Comparison of ENCODE assay signal across 10 cellular contexts in genomic region chr1:234863596-234863995, GRCh38.
A peak's percentile ranks its signal among the peaks of the same experiment; 100 is the strongest.
DNase-seq lines count a peak whose midpoint lies in the region; ATAC-seq and TF ChIP-seq lines count a peak whose summit lies in the region.
"Had no signal": no experiment of that assay in that cellular context is flagged by ENCODE, and none has a peak within 500 bp of the region (broad histone marks: within the 10 kb centered on the region; RNA-seq: fewer than 3 reads in every experiment).

No MANE protein-coding gene starts in this region.

- intact Hi-C loops in colonic mucosa (cut with DNase I): no loop called here
- intact Hi-C loops in tibial artery (cut with DNase I; ENCODE audit: low total_unique reads): no loop called here

- TF ChIP-seq CTCF in colonic mucosa (IDR thresholded peaks at IDR 0.05): no peak
- no peak for TF ChIP-seq CTCF in lung (IDR thresholded peaks at IDR 0.05; ENCODE audit: control extremely low read depth, extremely low read depth)
- TF ChIP-seq CTCF in tibial artery (IDR thresholded peaks at IDR 0.05): no peak

- DNase-seq in MG63 (peak; percentile 62), colonic mucosa (no peak), lung (ENCODE audit: low spot score) (no peak), tibial artery (no peak), D341Med (ENCODE audit: low spot score) (no peak), ureter (ENCODE audit: low spot score) (no peak)
- DNase-seq in stimulated activated effector memory CD8-positive, alpha-beta T cell treated with anti-CD3 and anti-CD28 coated beads, Interleukin-12 subunit alpha, Interleukin-12 subunit beta, amount 100 ng/mL, for 72 hours (ENCODE audit: low spot score in 2 of 2): no peak
- DNase-seq: activated naive CD8-positive, alpha-beta T cell treated with anti-CD3 and anti-CD28 coated beads, Interleukin-2, amount 10 ng/mL, durations not matched to agents 7 days and 5 days; immature natural killer cell had no signal

- H3K9me3 Mint-ChIP-seq in stimulated activated effector memory CD8-positive, alpha-beta T cell treated with anti-CD3 and anti-CD28 coated beads, Interleukin-12 subunit alpha, Interleukin-12 subunit beta, amount 100 ng/mL, for 72 hours: peaks cover 4% of the 10 kb centered on the region
- H3K9me3 Mint-ChIP-seq: immature natural killer cell had no signal

- WGBS in lung, 2 donors: 86 to 92% methylated on average over 6 of the region's 6 CpGs

- H3K9ac ChIP-seq in colonic mucosa (ENCODE audit: low read depth in 2 of 2, low read length in 2 of 2): peak overlapping the region in 1 of 2 donors; percentile 78

- H3K27me3 ChIP-seq in MG63 (no peaks in the 10 kb centered on the region), colonic mucosa (no peaks in the 10 kb centered on the region), lung (ENCODE audit: control insufficient read depth, insufficient read depth) (no peaks in the 10 kb centered on the region), tibial artery (no peaks in the 10 kb centered on the region)

- peaks cover 23% of the 10 kb centered on the region for H3K4me1 Mint-ChIP-seq in stimulated activated effector memory CD8-positive, alpha-beta T cell treated with anti-CD3 and anti-CD28 coated beads, Interleukin-12 subunit alpha, Interleukin-12 subunit beta, amount 100 ng/mL, for 72 hours

- peaks cover 2% of the 10 kb centered on the region for H3K9me3 ChIP-seq in MG63
- no peaks in the 10 kb centered on the region for H3K9me3 ChIP-seq in colonic mucosa
- H3K9me3 ChIP-seq in lung (ENCODE audit: control insufficient read depth in 2 of 2, insufficient read depth in 1 of 2, low read length in 1 of 2): no peaks in the 10 kb centered on the region
- H3K9me3 ChIP-seq in tibial artery: no peaks in the 10 kb centered on the region

- H3K36me3 Mint-ChIP-seq in stimulated activated effector memory CD8-positive, alpha-beta T cell treated with anti-CD3 and anti-CD28 coated beads, Interleukin-12 subunit alpha, Interleukin-12 subunit beta, amount 100 ng/mL, for 72 hours: no peaks in the 10 kb centered on the region

- ATAC-seq in lung (ENCODE audit: insufficient read depth, low FRiP score) (no peak), GM19463 (IDR thresholded peaks at IDR 0.05; ENCODE audit: unreplicated experiment) (no peak)
- ATAC-seq in stimulated activated effector memory CD8-positive, alpha-beta T cell treated with anti-CD3 and anti-CD28 coated beads, Interleukin-12 subunit alpha, Interleukin-12 subunit beta, amount 100 ng/mL, for 72 hours: no peak

- H3K36me3 ChIP-seq in MG63 (no peaks in the 10 kb centered on the region), colonic mucosa (no peaks in the 10 kb centered on the region), lung (ENCODE audit: control insufficient read depth in 2 of 2, insufficient read depth in 2 of 2, low read length in 2 of 2) (no peaks in the 10 kb centered on the region), tibial artery (no peaks in the 10 kb centered on the region)

- H3K4me3 ChIP-seq in MG63 (no peak overlapping the region), colonic mucosa (no peak overlapping the region), lung (no peak overlapping the region), tibial artery (no peak overlapping the region)

- peaks cover 15% of the 10 kb centered on the region for H3K4me1 ChIP-seq in colonic mucosa
- H3K4me1 ChIP-seq in lung (ENCODE audit: control insufficient read depth in 2 of 2, insufficient read depth in 2 of 2, low read length in 2 of 2): peaks cover 9 to 28% of the 10 kb centered on the region in 2 donors
- peaks cover 0 to 37% (median 26%) of the 10 kb centered on the region in 4 donors for H3K4me1 ChIP-seq in tibial artery

- H3K27ac ChIP-seq in colonic mucosa (peak overlapping the region; percentile 69), lung (ENCODE audit: low read depth in 1 of 2, low read length in 1 of 2) (peak overlapping the region; percentile 71 to 79), tibial artery (peak overlapping the region; percentile 56 to 73)

- H3K27ac Mint-ChIP-seq in stimulated activated effector memory CD8-positive, alpha-beta T cell treated with anti-CD3 and anti-CD28 coated beads, Interleukin-12 subunit alpha, Interleukin-12 subunit beta, amount 100 ng/mL, for 72 hours: no peak overlapping the region
- H3K27ac Mint-ChIP-seq: activated naive CD8-positive, alpha-beta T cell treated with anti-CD3 and anti-CD28 coated beads, Interleukin-2, amount 10 ng/mL, durations not matched to agents 7 days and 5 days had no signal

- no peak overlapping the region for H3K4me3 Mint-ChIP-seq in stimulated activated effector memory CD8-positive, alpha-beta T cell treated with anti-CD3 and anti-CD28 coated beads, Interleukin-12 subunit alpha, Interleukin-12 subunit beta, amount 100 ng/mL, for 72 hours
- H3K4me3 Mint-ChIP-seq: activated naive CD8-positive, alpha-beta T cell treated with anti-CD3 and anti-CD28 coated beads, Interleukin-2, amount 10 ng/mL, durations not matched to agents 7 days and 5 days; immature natural killer cell had no signal
